In genomic region chr11:88428959-88429358, GRCh38 we compare ENCODE assay signal across 22 cellular contexts.
"Had no signal": no experiment of that assay in that cellular context is flagged by ENCODE, and none has a peak within 500 bp of the region (broad histone marks: within the 10 kb centered on the region; RNA-seq: fewer than 3 reads in every experiment).

No MANE protein-coding gene starts in this region.

- H3K4me1 ChIP-seq: colonic mucosa, prostate gland, spleen, vagina had no signal

- H3K4me3 ChIP-seq: colonic mucosa, dorsolateral prefrontal cortex, hepatocyte, ovary, prostate gland, spleen, thoracic aorta, vagina had no signal

- DNase-seq: activated CD4-positive, alpha-beta T cell treated with anti-CD3 and anti-CD28 coated beads, Interleukin-2, amount 10 ng/mL, durations not matched to agents 7 days and 5 days; activated CD4-positive, CD25-positive, alpha-beta regulatory T cell treated with anti-CD3 and anti-CD28 coated beads, Interleukin-2, amount 50 U/mL, for 72 hours; activated CD8-positive, alpha-beta memory T cell treated with anti-CD3 and anti-CD28 coated beads, Interleukin-2, amount 10 ng/mL, durations not matched to agents 7 days and 5 days; activated CD8-positive, alpha-beta T cell treated with anti-CD3 and anti-CD28 coated beads for 36 hours; activated effector memory CD4-positive, alpha-beta T cell treated with anti-CD3 and anti-CD28 coated beads, Interleukin-2, amount 50 U/mL, for 16 hours; activated naive CD4-positive, alpha-beta T cell treated with anti-CD3 and anti-CD28 coated beads, Interleukin-2, amount 10 ng/mL, durations not matched to agents 7 days and 5 days; activated T-cell treated with anti-CD3 and anti-CD28 coated beads for 4 hours; amygdala; colonic mucosa; dorsolateral prefrontal cortex; effector memory CD8-positive, alpha-beta T cell; foreskin melanocyte; midbrain; natural killer cell; ovary; spleen; stimulated activated CD4-positive, alpha-beta T cell treated with anti-CD3 and anti-CD28 coated beads, Interleukin-4, amount 100 ng/mL, for 1 hour; stimulated activated naive CD4-positive, alpha-beta T cell had no signal

- H3K79me2 ChIP-seq: hepatocyte had no signal

- H3K27me3 ChIP-seq: colonic mucosa, dorsolateral prefrontal cortex, hepatocyte, ovary, spleen, vagina had no signal

- H3K9me3 ChIP-seq: colonic mucosa, ovary, prostate gland, spleen, thoracic aorta, vagina had no signal

- H3K36me3 ChIP-seq: colonic mucosa, ovary, prostate gland, spleen, thoracic aorta, vagina had no signal

- H3K4me2 ChIP-seq: hepatocyte had no signal

- H2AFZ ChIP-seq: hepatocyte had no signal
